9 cellular contexts compared by ENCODE assay signal in the genomic region with DNA sequence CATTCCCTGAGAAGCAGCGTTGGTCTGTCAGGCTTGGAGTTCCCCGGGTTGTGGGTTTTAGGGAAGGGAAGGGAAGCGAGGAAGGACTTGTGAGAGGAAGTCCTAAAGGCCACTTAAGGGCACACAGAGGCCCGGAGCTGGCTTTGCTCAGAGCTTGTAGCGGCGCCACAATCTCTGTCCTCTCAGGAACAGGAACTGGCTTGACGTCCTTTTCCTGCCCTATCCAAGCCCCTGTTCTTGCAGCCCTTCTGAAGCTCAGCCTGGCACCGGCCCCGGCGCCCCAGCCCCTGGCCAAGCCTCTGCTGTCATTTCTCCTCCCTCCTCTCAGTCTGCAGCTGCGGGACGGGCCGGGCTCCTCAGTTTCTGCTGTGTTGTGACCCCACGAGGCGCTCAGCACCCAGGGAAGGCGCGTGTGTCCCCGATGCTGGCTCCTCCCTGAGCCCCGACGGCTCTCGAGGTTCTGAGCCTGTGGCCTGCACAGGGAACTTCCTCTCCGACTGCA.
DNase-seq lines count a peak whose midpoint lies in the region; ATAC-seq lines count a peak whose summit lies in the region.
"Had no signal": no experiment of that assay in that cellular context is flagged by ENCODE, and none has a peak within 500 bp of the region (broad histone marks: within the 10 kb centered on the region; RNA-seq: fewer than 3 reads in every experiment).

Gene GIMAP8, plus strand, starts transcription at position 140 of the 502 bp plus-strand sequence. CDS start 16,069 bp downstream, outside the sequence.

- H3K4me3 ChIP-seq in subcutaneous abdominal adipose tissue (ENCODE audit: low read depth in 1 of 5, low read length in 5 of 5) = peak within 1 kb of the TSS; percentile 39 to 90 (median 85)

- peak within 1 kb of the TSS in 4 of 5 donors; percentile 27 to 72 (median 54) for H3K9ac ChIP-seq in subcutaneous abdominal adipose tissue (ENCODE audit: low read length in 5 of 5)

- H3K27me3 ChIP-seq in subcutaneous abdominal adipose tissue (ENCODE audit: control insufficient read depth in 5 of 5, insufficient read depth in 4 of 5, low read length in 5 of 5) = peaks cover 0 to 14% (median 11%) of the 10 kb centered on the region in 5 donors

- peaks cover 24% of the 10 kb centered on the region for H3K36me3 ChIP-seq in KOPT-K1 (ENCODE audit: insufficient read depth, low read length)
- no peaks in the 10 kb centered on the region for H3K36me3 ChIP-seq in subcutaneous abdominal adipose tissue (ENCODE audit: control insufficient read depth in 5 of 5, insufficient read depth in 5 of 5, low read length in 5 of 5)

- H3K4me1 ChIP-seq in subcutaneous abdominal adipose tissue (ENCODE audit: control insufficient read depth in 5 of 5, insufficient read depth in 5 of 5, low read length in 5 of 5) = peaks cover 5 to 64% (median 27%) of the 10 kb centered on the region in 5 donors

- peak within 1 kb of the TSS; percentile 95 for H3K27ac ChIP-seq in KOPT-K1 (ENCODE audit: low read depth, low read length, poor library complexity, severe bottlenecking)
- H3K27ac ChIP-seq in subcutaneous abdominal adipose tissue (ENCODE audit: low read depth, low read length) = peak within 1 kb of the TSS; percentile 76
- H3K27ac ChIP-seq: epithelial cell of prostate had no signal

- ATAC-seq in GM18907 (IDR thresholded peaks at IDR 0.05; ENCODE audit: unreplicated experiment) (peak; percentile 35), GM21367 (IDR thresholded peaks at IDR 0.05; ENCODE audit: unreplicated experiment) (no peak), GM18519 (IDR thresholded peaks at IDR 0.05; ENCODE audit: low FRiP score, unreplicated experiment) (no peak), HG02571 (IDR thresholded peaks at IDR 0.05; ENCODE audit: unreplicated experiment) (no peak)

- peak; percentile 67 for DNase-seq in activated naive CD4-positive, alpha-beta T cell treated with anti-CD3 and anti-CD28 coated beads, Interleukin-2, amount 50 U/mL, for 16 hours
- DNase-seq in medulla oblongata (ENCODE audit: extremely low spot score) = peak; percentile 67

- peaks cover 16% of the 10 kb centered on the region for H3K9me3 ChIP-seq in KOPT-K1 (ENCODE audit: insufficient read depth, low read length, poor library complexity, severe bottlenecking)
- no peaks in the 10 kb centered on the region for H3K9me3 ChIP-seq in subcutaneous abdominal adipose tissue (ENCODE audit: control insufficient read depth in 5 of 5, low read length in 5 of 5)
